In the genomic region with DNA sequence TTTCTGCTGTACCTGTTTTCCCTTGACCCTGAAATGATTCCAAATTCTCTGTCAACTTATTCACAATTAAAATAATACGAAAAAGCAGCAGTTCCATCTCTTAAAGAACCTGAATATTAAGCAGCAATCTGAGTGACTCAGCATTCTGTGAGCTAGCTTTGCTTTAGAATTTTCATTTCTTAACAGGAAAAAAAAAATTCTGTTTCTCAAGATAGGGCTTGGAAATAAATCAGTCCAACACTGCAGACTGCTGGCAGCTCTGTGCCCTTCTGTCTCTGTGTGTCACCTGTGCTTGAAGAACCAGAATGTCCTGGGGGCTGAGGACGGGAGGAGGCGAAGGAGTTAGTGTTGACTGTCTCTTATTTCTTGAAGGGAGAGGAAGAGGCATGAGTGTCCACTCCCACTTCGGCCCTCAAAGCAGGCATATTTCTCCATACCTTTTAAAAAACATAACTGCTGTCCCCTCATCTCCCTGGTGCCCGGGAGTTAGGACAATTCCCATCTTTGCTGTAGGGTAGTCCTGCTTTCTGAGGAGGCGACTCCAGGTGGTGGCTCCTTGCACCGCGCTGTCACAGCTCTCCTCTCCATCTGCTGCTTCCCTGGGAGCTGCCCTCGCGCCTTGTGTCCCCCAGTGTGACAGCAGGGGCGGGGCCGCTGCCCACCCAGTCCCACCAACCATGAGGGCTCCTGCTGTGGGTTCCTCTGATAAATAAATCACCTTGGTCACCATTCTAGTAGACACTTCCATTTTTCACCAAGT, we compare ENCODE assay signal across 12 cellular contexts.
DNase-seq lines count a peak whose midpoint lies in the region; ATAC-seq, FAIRE-seq and TF ChIP-seq lines count a peak whose summit lies in the region.
"Had no signal": no experiment of that assay in that cellular context is flagged by ENCODE, and none has a peak within 500 bp of the region (broad histone marks: within the 10 kb centered on the region; RNA-seq: fewer than 3 reads in every experiment).

No MANE protein-coding gene starts in this region.

- no peaks in the 10 kb centered on the region for H3K27me3 ChIP-seq in upper lobe of right lung

- no peaks in the 10 kb centered on the region for H3K9me3 Mint-ChIP-seq in activated naive CD4-positive, alpha-beta T cell treated with anti-CD3 and anti-CD28 coated beads for 36 hours
- no peaks in the 10 kb centered on the region for H3K9me3 Mint-ChIP-seq in activated naive CD4-positive, alpha-beta T cell treated with anti-CD3 and anti-CD28 coated beads, Interleukin-2, amount 10 ng/mL, durations not matched to agents 7 days and 5 days
- no peaks in the 10 kb centered on the region for H3K9me3 Mint-ChIP-seq in brain
- no peaks in the 10 kb centered on the region for H3K9me3 Mint-ChIP-seq in activated T-cell treated with anti-CD3 and anti-CD28 coated beads, Interleukin-2, amount 50 U/mL, for 4 hours
- H3K9me3 Mint-ChIP-seq: CD4-positive, CD25-positive, alpha-beta regulatory T cell; memory B cell had no signal

- peak; percentile 18 for DNase-seq in activated naive CD4-positive, alpha-beta T cell treated with anti-CD3 and anti-CD28 coated beads for 36 hours
- DNase-seq in activated naive CD4-positive, alpha-beta T cell treated with anti-CD3 and anti-CD28 coated beads, Interleukin-2, amount 10 ng/mL, durations not matched to agents 7 days and 5 days = no peak
- DNase-seq in kidney (no peak), upper lobe of right lung (no peak)
- DNase-seq in stimulated activated naive CD4-positive, alpha-beta T cell (lab: John Stamatoyannopoulos, UW) = no peak
- DNase-seq in activated T-cell treated with anti-CD3 and anti-CD28 coated beads, Interleukin-2, amount 50 U/mL, for 4 hours = no peak
- DNase-seq: SW 1271 had no signal

- TF ChIP-seq CTCF in brain (conservative IDR thresholded peaks at IDR 0.05) (peak; percentile 37 to 45), kidney (IDR thresholded peaks at IDR 0.05; ENCODE audit: borderline replicate concordance, extremely low read depth, insufficient read depth) (peak; percentile 29), upper lobe of right lung (IDR thresholded peaks at IDR 0.05) (no peak)

- H3K9me3 ChIP-seq in kidney (ENCODE audit: control insufficient read depth in 1 of 2, low read length in 2 of 2) (no peaks in the 10 kb centered on the region), upper lobe of right lung (no peaks in the 10 kb centered on the region)

- no peaks in the 10 kb centered on the region for H3K4me1 Mint-ChIP-seq in activated naive CD4-positive, alpha-beta T cell treated with anti-CD3 and anti-CD28 coated beads for 36 hours (ENCODE audit: low read depth)
- no peaks in the 10 kb centered on the region for H3K4me1 Mint-ChIP-seq in activated naive CD4-positive, alpha-beta T cell treated with anti-CD3 and anti-CD28 coated beads, Interleukin-2, amount 10 ng/mL, durations not matched to agents 7 days and 5 days
- H3K4me1 Mint-ChIP-seq in brain = peaks cover 55% of the 10 kb centered on the region
- no peaks in the 10 kb centered on the region for H3K4me1 Mint-ChIP-seq in activated T-cell treated with anti-CD3 and anti-CD28 coated beads, Interleukin-2, amount 50 U/mL, for 4 hours (ENCODE audit: low read depth)
- H3K4me1 Mint-ChIP-seq: CD4-positive, CD25-positive, alpha-beta regulatory T cell; memory B cell had no signal

- H3K4me1 ChIP-seq in kidney (ENCODE audit: control insufficient read depth in 1 of 2, insufficient read depth in 1 of 2, low read depth in 1 of 2, low read length in 2 of 2) (no peaks in the 10 kb centered on the region), upper lobe of right lung (peaks cover 16% of the 10 kb centered on the region)

- H3K4me3 Mint-ChIP-seq in activated naive CD4-positive, alpha-beta T cell treated with anti-CD3 and anti-CD28 coated beads for 36 hours = no peak overlapping the region
- no peak overlapping the region for H3K4me3 Mint-ChIP-seq in activated naive CD4-positive, alpha-beta T cell treated with anti-CD3 and anti-CD28 coated beads, Interleukin-2, amount 10 ng/mL, durations not matched to agents 7 days and 5 days
- peak overlapping the region in 3 of 5 experiments; percentile 22 to 61 (median 38) for H3K4me3 Mint-ChIP-seq in brain
- no peak overlapping the region for H3K4me3 Mint-ChIP-seq in activated T-cell treated with anti-CD3 and anti-CD28 coated beads, Interleukin-2, amount 50 U/mL, for 4 hours
- H3K4me3 Mint-ChIP-seq: activated naive CD8-positive, alpha-beta T cell; CD4-positive, CD25-positive, alpha-beta regulatory T cell; memory B cell had no signal

- no peak overlapping the region for H3K9ac ChIP-seq in kidney (ENCODE audit: low read length in 2 of 2)

- no peaks in the 10 kb centered on the region for H3K36me3 Mint-ChIP-seq in activated naive CD4-positive, alpha-beta T cell treated with anti-CD3 and anti-CD28 coated beads for 36 hours (ENCODE audit: low read depth)
- no peaks in the 10 kb centered on the region for H3K36me3 Mint-ChIP-seq in activated naive CD4-positive, alpha-beta T cell treated with anti-CD3 and anti-CD28 coated beads, Interleukin-2, amount 10 ng/mL, durations not matched to agents 7 days and 5 days
- no peaks in the 10 kb centered on the region for H3K36me3 Mint-ChIP-seq in brain
- H3K36me3 Mint-ChIP-seq in activated T-cell treated with anti-CD3 and anti-CD28 coated beads, Interleukin-2, amount 50 U/mL, for 4 hours (ENCODE audit: insufficient read depth) = no peaks in the 10 kb centered on the region
- H3K36me3 Mint-ChIP-seq: activated naive CD8-positive, alpha-beta T cell; CD4-positive, CD25-positive, alpha-beta regulatory T cell; memory B cell had no signal

- no peaks in the 10 kb centered on the region for H3K36me3 ChIP-seq in kidney (ENCODE audit: control insufficient read depth in 1 of 2, insufficient read depth in 2 of 2, low read length in 2 of 2)
- no peaks in the 10 kb centered on the region for H3K36me3 ChIP-seq in upper lobe of right lung

- FAIRE-seq in kidney (lab: Jason Lieb, UNC) = no peak

- intact Hi-C loops in activated naive CD4-positive, alpha-beta T cell treated with anti-CD3 and anti-CD28 coated beads for 36 hours (cut with micrococcal nuclease) = loop anchor here (1.0 kb wide), 1 partner anchor 201 kb away; no protein-coding TSS in a partner anchor
- intact Hi-C loops in kidney (cut with DNase I) = no loop called here
- intact Hi-C loops in upper lobe of right lung (cut with DNase I) = no loop called here

- H3K27me3 Mint-ChIP-seq in activated naive CD4-positive, alpha-beta T cell treated with anti-CD3 and anti-CD28 coated beads for 36 hours (ENCODE audit: low read depth) = peaks cover 2% of the 10 kb centered on the region
- peaks cover 23% of the 10 kb centered on the region for H3K27me3 Mint-ChIP-seq in activated naive CD4-positive, alpha-beta T cell treated with anti-CD3 and anti-CD28 coated beads, Interleukin-2, amount 10 ng/mL, durations not matched to agents 7 days and 5 days
- H3K27me3 Mint-ChIP-seq in brain = no peaks in the 10 kb centered on the region
- H3K27me3 Mint-ChIP-seq in activated T-cell treated with anti-CD3 and anti-CD28 coated beads, Interleukin-2, amount 50 U/mL, for 4 hours (ENCODE audit: low read depth) = peaks cover 5% of the 10 kb centered on the region
- H3K27me3 Mint-ChIP-seq: CD4-positive, CD25-positive, alpha-beta regulatory T cell had no signal

- no peak overlapping the region for H3K4me3 ChIP-seq in kidney (ENCODE audit: low read length in 2 of 2)
- no peak overlapping the region for H3K4me3 ChIP-seq in upper lobe of right lung

- no peak overlapping the region for H3K27ac Mint-ChIP-seq in activated naive CD4-positive, alpha-beta T cell treated with anti-CD3 and anti-CD28 coated beads for 36 hours
- no peak overlapping the region for H3K27ac Mint-ChIP-seq in activated naive CD4-positive, alpha-beta T cell treated with anti-CD3 and anti-CD28 coated beads, Interleukin-2, amount 10 ng/mL, durations not matched to agents 7 days and 5 days
- peak overlapping the region; percentile 50 to 97 (median 96) for H3K27ac Mint-ChIP-seq in brain
- H3K27ac Mint-ChIP-seq: activated naive CD8-positive, alpha-beta T cell; CD4-positive, CD25-positive, alpha-beta regulatory T cell; memory B cell had no signal

- ATAC-seq in upper lobe of right lung (peak; percentile 54), HG02623 (IDR thresholded peaks at IDR 0.05; ENCODE audit: unreplicated experiment) (no peak)
- ATAC-seq in activated T-cell treated with anti-CD3 and anti-CD28 coated beads, Interleukin-2, amount 50 U/mL, for 4 hours = no peak

- H3K27ac ChIP-seq in kidney (ENCODE audit: low read depth in 2 of 2, low read length in 2 of 2) = no peak overlapping the region
- no peak overlapping the region for H3K27ac ChIP-seq in upper lobe of right lung

- CTCF ChIA-PET in activated naive CD4-positive, alpha-beta T cell treated with anti-CD3 and anti-CD28 coated beads for 36 hours (lab: Charles Lee) = interaction anchor here (1.0 to 1.8 kb wide), 2 partner anchors 97 to 181 kb away, joined by 3 to 9 read pairs; no protein-coding TSS in a partner anchor
- CTCF ChIA-PET in activated naive CD4-positive, alpha-beta T cell treated with anti-CD3 and anti-CD28 coated beads, Interleukin-2, amount 10 ng/mL, durations not matched to agents 7 days and 5 days (lab: Charles Lee) = no interaction called here

Comparison
In these comparisons a context has a peak if more than half of its experiments do, and no peak if none do; other contexts are left out.
1. H3K27ac Mint-ChIP-seq: peak in brain (5 of 5); none in activated naive CD4-positive, alpha-beta T cell treated with anti-CD3 and anti-CD28 coated beads for 36 hours (single experiment) and activated naive CD4-positive, alpha-beta T cell treated with anti-CD3 and anti-CD28 coated beads, Interleukin-2, amount 10 ng/mL, durations not matched to agents 7 days and 5 days (single experiment).
2. H3K4me3 Mint-ChIP-seq: peak in brain (3 of 5); none in activated naive CD4-positive, alpha-beta T cell treated with anti-CD3 and anti-CD28 coated beads for 36 hours (single experiment), activated naive CD4-positive, alpha-beta T cell treated with anti-CD3 and anti-CD28 coated beads, Interleukin-2, amount 10 ng/mL, durations not matched to agents 7 days and 5 days (single experiment) and activated T-cell treated with anti-CD3 and anti-CD28 coated beads, Interleukin-2, amount 50 U/mL, for 4 hours (single experiment).